Comparison of ENCODE assay signal across 27 cellular contexts in genomic region chr4:163618845-163619244, GRCh38.
"Had no signal": no experiment of that assay in that cellular context is flagged by ENCODE, and none has a peak within 500 bp of the region (broad histone marks: within the 10 kb centered on the region; RNA-seq: fewer than 3 reads in every experiment).

No MANE protein-coding gene starts in this region.

- H3K27ac ChIP-seq: adrenal gland, body of pancreas, breast epithelium had no signal

- H3K4me1 Mint-ChIP-seq: activated CD4-positive, alpha-beta T cell treated with anti-CD3 and anti-CD28 coated beads, Interleukin-2, amount 10 ng/mL, durations not matched to agents 7 days and 5 days had no signal

- H3K36me3 Mint-ChIP-seq: activated naive CD4-positive, alpha-beta T cell treated with anti-CD3 and anti-CD28 coated beads, Interleukin-2, amount 50 U/mL, for 72 hours; WTC11 had no signal

- H3K4me3 Mint-ChIP-seq: activated CD4-positive, alpha-beta T cell treated with anti-CD3 and anti-CD28 coated beads for 36 hours; activated CD4-positive, alpha-beta T cell treated with anti-CD3 and anti-CD28 coated beads, Interleukin-2, amount 10 ng/mL, durations not matched to agents 7 days and 5 days; activated CD8-positive, alpha-beta T cell treated with anti-CD3 and anti-CD28 coated beads, Interleukin-2, amount 10 ng/mL, durations not matched to agents 7 days and 5 days; activated naive CD4-positive, alpha-beta T cell treated with anti-CD3 and anti-CD28 coated beads for 36 hours; activated T-cell treated with anti-CD3 and anti-CD28 coated beads, Interleukin-2, amount 50 U/mL, for 24 hours; WTC11 had no signal

- DNase-seq: activated CD4-positive, alpha-beta T cell treated with anti-CD3 and anti-CD28 coated beads for 36 hours; activated CD4-positive, alpha-beta T cell treated with anti-CD3 and anti-CD28 coated beads, Interleukin-2, amount 10 ng/mL, durations not matched to agents 7 days and 5 days; activated CD4-positive, alpha-beta T cell treated with anti-CD3 and anti-CD28 coated beads, Interleukin-2, amount 50 U/mL, for 48 hours; activated CD8-positive, alpha-beta T cell treated with anti-CD3 and anti-CD28 coated beads, Interleukin-2, amount 10 ng/mL, durations not matched to agents 7 days and 5 days; activated gamma-delta T cell treated with Interleukin-2 at 50 U/mL for 16 hours; activated naive CD4-positive, alpha-beta T cell treated with anti-CD3 and anti-CD28 coated beads for 36 hours; activated T-cell treated with anti-CD3 and anti-CD28 coated beads, Interleukin-2, amount 50 U/mL, for 24 hours; adrenal gland; body of pancreas; NCI-H1092 treated with DMSO at 0.1 percent for 48 hours; NCI-H1417; NCI-H146; NCI-H187; NCI-H2029 treated with DMSO at 0.1 percent for 48 hours; NCI-H2107; NCI-H2171; NCI-H510A; NCI-H526; NCI-H748 treated with DMSO at 0.1 percent for 48 hours; NK-92 treated with Interleukin-12 subunit alpha and Interleukin-12 subunit beta, amount 100 ng/mL, for 24 hours; OCI-M1; Right ventricle myocardium superior; T1000 had no signal

- H3K36me3 ChIP-seq: adrenal gland, breast epithelium had no signal

- H3K27me3 ChIP-seq: adrenal gland, body of pancreas, breast epithelium had no signal

- ATAC-seq: activated CD4-positive, alpha-beta T cell treated with anti-CD3 and anti-CD28 coated beads for 36 hours; activated CD4-positive, CD25-positive, alpha-beta regulatory T cell treated with anti-CD3 and anti-CD28 coated beads, Interleukin-2, amount 50 U/mL, for 24 hours; activated CD8-positive, alpha-beta T cell treated with anti-CD3 and anti-CD28 coated beads, Interleukin-2, amount 10 ng/mL, durations not matched to agents 7 days and 5 days; body of pancreas; WTC11 had no signal

- H3K4me3 ChIP-seq: adrenal gland, body of pancreas, breast epithelium had no signal

- H3K9me3 ChIP-seq: adrenal gland, body of pancreas, breast epithelium had no signal

- H3K27ac Mint-ChIP-seq: activated CD4-positive, alpha-beta T cell treated with anti-CD3 and anti-CD28 coated beads for 36 hours; activated CD4-positive, alpha-beta T cell treated with anti-CD3 and anti-CD28 coated beads, Interleukin-2, amount 10 ng/mL, durations not matched to agents 7 days and 5 days; activated CD8-positive, alpha-beta T cell treated with anti-CD3 and anti-CD28 coated beads, Interleukin-2, amount 10 ng/mL, durations not matched to agents 7 days and 5 days; activated naive CD4-positive, alpha-beta T cell treated with anti-CD3 and anti-CD28 coated beads for 36 hours; activated naive CD4-positive, alpha-beta T cell treated with anti-CD3 and anti-CD28 coated beads, Interleukin-2, amount 50 U/mL, for 72 hours; activated T-cell treated with anti-CD3 and anti-CD28 coated beads, Interleukin-2, amount 50 U/mL, for 24 hours; WTC11 had no signal

- H3K4me1 ChIP-seq: adrenal gland, body of pancreas, breast epithelium had no signal

- H3K9me3 Mint-ChIP-seq: activated CD4-positive, alpha-beta T cell treated with anti-CD3 and anti-CD28 coated beads, Interleukin-2, amount 10 ng/mL, durations not matched to agents 7 days and 5 days; activated naive CD4-positive, alpha-beta T cell treated with anti-CD3 and anti-CD28 coated beads for 36 hours; activated T-cell treated with anti-CD3 and anti-CD28 coated beads, Interleukin-2, amount 50 U/mL, for 24 hours had no signal
